Comparison of ENCODE assay signal across 13 cellular contexts in genomic region chr15:75170711-75171341, GRCh38. TPM values are rescaled to one million over a fixed set of nuclear protein-coding genes. Genes with fewer than 3 reads are reported as not detected.
A peak's percentile ranks its signal among the peaks of the same experiment; 100 is the strongest.
DNase-seq lines count a peak whose midpoint lies in the region; ATAC-seq lines count a peak whose summit lies in the region.
"Had no signal": no experiment of that assay in that cellular context is flagged by ENCODE, and none has a peak within 500 bp of the region (broad histone marks: within the 10 kb centered on the region; RNA-seq: fewer than 3 reads in every experiment).

No MANE protein-coding gene starts in this region.

- no peak overlapping the region for H3K4me3 ChIP-seq in GM23248
- H3K4me3 ChIP-seq: neural progenitor cell had no signal

- H3K79me2 ChIP-seq in GM23248 (ENCODE audit: insufficient read depth), result no peaks in the 10 kb centered on the region

- no peaks in the 10 kb centered on the region for H3K9me2 ChIP-seq in GM23248 (ENCODE audit: insufficient read depth)

- H3F3A ChIP-seq in GM23248 (ENCODE audit: insufficient read depth), result peaks cover 35% of the 10 kb centered on the region

- peak overlapping the region; percentile 46 for H3K27ac ChIP-seq in GM23248
- H3K27ac ChIP-seq: neural progenitor cell had no signal

- peaks cover 36% of the 10 kb centered on the region for H3K4me1 ChIP-seq in GM23248 (ENCODE audit: insufficient read depth)
- H3K4me1 ChIP-seq: neural progenitor cell had no signal

- DNase-seq in GM23248 (peak; percentile 35), NCI-H1105 (lab: John Stamatoyannopoulos, UW) (peak; percentile 2), amniotic epithelial cell (ENCODE audit: low read depth) (peak; percentile 57), mucosa of gallbladder (ENCODE audit: low spot score) (peak; percentile 68), retina (no peak)
- DNase-seq in stimulated activated CD8-positive, alpha-beta memory T cell treated with anti-CD3 and anti-CD28 coated beads, Interleukin-4, amount 100 ng/mL, for 48 hours, result no peak
- DNase-seq: activated T-cell treated with anti-CD3 and anti-CD28 coated beads, Interleukin-2, amount 50 U/mL, for 24 hours; DMS53; NCI-H1092 treated with DMSO at 0.1 percent for 48 hours; stimulated activated naive CD4-positive, alpha-beta T cell; T-helper 9 cell had no signal

- H3K27me3 ChIP-seq in GM23248 (replicated peaks; ENCODE audit: insufficient read depth), result no peaks in the 10 kb centered on the region
- H3K27me3 ChIP-seq: neural progenitor cell had no signal

- H3K36me3 ChIP-seq in GM23248 (ENCODE audit: low read depth), result no peaks in the 10 kb centered on the region
- H3K36me3 ChIP-seq: neural progenitor cell had no signal

- H3K9ac ChIP-seq in GM23248, result no peak overlapping the region
- H3K9ac ChIP-seq: neural progenitor cell had no signal

- WGBS in GM23248 (ENCODE audit: low coverage in 1 of 2, low lambda C conversion rate in 2 of 2, missing lambda C conversion rate in 2 of 2), 2 experiments, result 86 to 88% methylated on average over 6 of the region's 6 CpGs

- in situ Hi-C loops in GM23248 (cut with MboI), result no loop called here

- ATAC-seq in HG02981 (IDR thresholded peaks at IDR 0.05; ENCODE audit: unreplicated experiment), result no peak

- no peaks in the 10 kb centered on the region for H3K9me3 ChIP-seq in GM23248 (ENCODE audit: low read depth)

- no peaks in the 10 kb centered on the region for H4K20me1 ChIP-seq in GM23248 (ENCODE audit: insufficient read depth)

- H3K4me2 ChIP-seq in GM23248 (ENCODE audit: unreplicated experiment), result no peak overlapping the region
- H3K4me2 ChIP-seq: neural progenitor cell had no signal

- no peak overlapping the region for H2AFZ ChIP-seq in GM23248
- H2AFZ ChIP-seq: neural progenitor cell had no signal

RNA-seq across cellular contexts. Expression of gene C15orf39, which starts 30.9 kb away (rescaled TPM):
- 8.1 and 12.5 TPM in 2 replicates for total RNA-seq in GM23248 (2014; rRNA removed; shearing (Covaris generic))
- polyA plus RNA-seq in GM23248 (2016; fragmentation: Nextera tagmentation; extraction: Ambion mirVana), result 4.7 and 5.1 TPM in 2 replicates
- 27.0 TPM for total RNA-seq in mucosa of gallbladder

Comparison
In these comparisons a context has a peak if more than half of its experiments do, and no peak if none do; other contexts are left out.
1. DNase-seq: peak in GM23248 (single experiment), NCI-H1105 (single experiment), amniotic epithelial cell (single experiment) and mucosa of gallbladder (single experiment); none in retina (single experiment) and stimulated activated CD8-positive, alpha-beta memory T cell treated with anti-CD3 and anti-CD28 coated beads, Interleukin-4, amount 100 ng/mL, for 48 hours (single experiment).